ENCODE assay signal across 21 cellular contexts in genomic region chr10:20466731-20467130, GRCh38.
DNase-seq lines count a peak whose midpoint lies in the region; TF ChIP-seq lines count a peak whose summit lies in the region.
"Had no signal": no experiment of that assay in that cellular context is flagged by ENCODE, and none has a peak within 500 bp of the region (broad histone marks: within the 10 kb centered on the region; RNA-seq: fewer than 3 reads in every experiment).

No MANE protein-coding gene starts in this region.

- peak; percentile 73 for DNase-seq in LHCN-M2 (ENCODE audit: low read depth)
- peak; percentile 54 for DNase-seq in brain microvascular endothelial cell
- DNase-seq in islet precursor cell: peak; percentile 68
- DNase-seq in stromal cell of bone marrow (ENCODE audit: low read depth): peak; percentile 20
- no peak for DNase-seq in retina
- DNase-seq in activated naive CD8-positive, alpha-beta T cell treated with anti-CD3 and anti-CD28 coated beads for 36 hours: no peak
- no peak for DNase-seq in NK-92 treated with Interleukin-12 subunit alpha and Interleukin-12 subunit beta, amount 100 ng/mL, for 24 hours (lab: John Stamatoyannopoulos, UW)
- DNase-seq in left ventricle myocardium inferior: no peak
- DNase-seq: endodermal cell; KG1; left lung; NCI-H1092; NCI-H2081; NCI-H524 treated with DMSO at 0.1 percent for 48 hours; pancreas; small intestine; stimulated activated CD4-positive, alpha-beta T cell treated with anti-CD3 and anti-CD28 coated beads, Interleukin-4, amount 100 ng/mL, for 4 hours; substantia nigra had no signal

- H3K9me3 Mint-ChIP-seq in activated naive CD8-positive, alpha-beta T cell treated with anti-CD3 and anti-CD28 coated beads for 36 hours: peaks cover 1% of the 10 kb centered on the region

- no peaks in the 10 kb centered on the region for H3K4me1 Mint-ChIP-seq in activated naive CD8-positive, alpha-beta T cell treated with anti-CD3 and anti-CD28 coated beads for 36 hours
- H3K4me1 Mint-ChIP-seq: endodermal cell had no signal

- no peak overlapping the region for H3K4me3 Mint-ChIP-seq in activated naive CD8-positive, alpha-beta T cell treated with anti-CD3 and anti-CD28 coated beads for 36 hours
- H3K4me3 Mint-ChIP-seq: endodermal cell; T-helper 2 cell treated with Interferon-gamma antibody and Interleukin-4, amounts not matched to agents 5 μg/mL and 100 μg/mL, for 36 hours had no signal

- TF ChIP-seq CTCF in brain microvascular endothelial cell (IDR thresholded peaks at IDR 0.05; ENCODE audit: low read depth, low read length, missing control alignments): no peak
- TF ChIP-seq CTCF in left ventricle myocardium inferior (IDR thresholded peaks at IDR 0.05; ENCODE audit: borderline replicate concordance): no peak

- in situ Hi-C loops in brain microvascular endothelial cell (cut with HindIII; ENCODE audit: low pct_ligation_motif_present, low sequenced_read_pairs): no loop called here

- no peaks in the 10 kb centered on the region for H3K27me3 ChIP-seq in brain microvascular endothelial cell (replicated peaks)
- H3K27me3 ChIP-seq in left ventricle myocardium inferior (ENCODE audit: low read depth): no peaks in the 10 kb centered on the region
- H3K27me3 ChIP-seq: BLaER1, left lung, pancreas had no signal

- intact Hi-C loops in left ventricle myocardium inferior (cut with micrococcal nuclease): no loop called here

- no peaks in the 10 kb centered on the region for H3K27me3 Mint-ChIP-seq in activated naive CD8-positive, alpha-beta T cell treated with anti-CD3 and anti-CD28 coated beads for 36 hours

- no peak overlapping the region for H3K4me3 ChIP-seq in brain microvascular endothelial cell (ENCODE audit: low read depth, low read length)
- no peak overlapping the region for H3K4me3 ChIP-seq in left ventricle myocardium inferior
- H3K4me3 ChIP-seq: BLaER1, left lung, pancreas had no signal

- H3K27ac Mint-ChIP-seq in activated naive CD8-positive, alpha-beta T cell treated with anti-CD3 and anti-CD28 coated beads for 36 hours: no peak overlapping the region
- H3K27ac Mint-ChIP-seq: activated T-helper 2 cell treated with anti-CD3 and anti-CD28 coated beads, Interferon-gamma antibody, Interleukin-2, Interleukin-4, amounts not matched to agents 10 μg/mL and 5 μg/mL and 100 μg/mL, durations not matched to agents 14 hours and 24 hours and 36 hours; endodermal cell; T-helper 2 cell treated with Interferon-gamma antibody and Interleukin-4, amounts not matched to agents 5 μg/mL and 100 μg/mL, for 36 hours had no signal

- H3K27ac ChIP-seq in brain microvascular endothelial cell (no peak overlapping the region), left ventricle myocardium inferior (replicated peaks) (no peak overlapping the region)
- H3K27ac ChIP-seq: BLaER1, left lung, pancreas had no signal

- peaks cover 2% of the 10 kb centered on the region for H3K36me3 Mint-ChIP-seq in activated naive CD8-positive, alpha-beta T cell treated with anti-CD3 and anti-CD28 coated beads for 36 hours

- H3K36me3 ChIP-seq in brain microvascular endothelial cell (replicated peaks) (no peaks in the 10 kb centered on the region), left ventricle myocardium inferior (no peaks in the 10 kb centered on the region)
- H3K36me3 ChIP-seq: BLaER1, left lung, pancreas had no signal

- no peaks in the 10 kb centered on the region for H3K4me1 ChIP-seq in left ventricle myocardium inferior
- H3K4me1 ChIP-seq: BLaER1, left lung, pancreas had no signal

- H3K9me3 ChIP-seq in left ventricle myocardium inferior (replicated peaks): peaks cover 14% of the 10 kb centered on the region
- H3K9me3 ChIP-seq: pancreas had no signal

Comparison
In these comparisons a context has a peak if more than half of its experiments do, and no peak if none do; other contexts are left out.
1. DNase-seq: peak in LHCN-M2 (single experiment), brain microvascular endothelial cell (single experiment), islet precursor cell (single experiment) and stromal cell of bone marrow (single experiment); none in retina (single experiment), activated naive CD8-positive, alpha-beta T cell treated with anti-CD3 and anti-CD28 coated beads for 36 hours (single experiment), NK-92 treated with Interleukin-12 subunit alpha and Interleukin-12 subunit beta, amount 100 ng/mL, for 24 hours (single experiment) and left ventricle myocardium inferior (single experiment).